In genomic region chr19:45577111-45577905, GRCh38 we compare ENCODE assay signal across 8 cellular contexts.
A peak's percentile ranks its signal among the peaks of the same experiment; 100 is the strongest.
DNase-seq lines count a peak whose midpoint lies in the region; ATAC-seq and TF ChIP-seq lines count a peak whose summit lies in the region.

No MANE protein-coding gene starts in this region.

- no peaks in the 10 kb centered on the region for H3K36me3 ChIP-seq in muscle layer of colon (ENCODE audit: insufficient read depth, low read length)

- no peak overlapping the region for H3K4me3 ChIP-seq in AG09309 (ENCODE audit: control insufficient read depth, low read depth, low read length)
- no peak overlapping the region for H3K4me3 ChIP-seq in muscle layer of colon (ENCODE audit: low read depth in 1 of 2, low read length in 2 of 2)

- TF ChIP-seq CTCF in AG09309 (IDR thresholded peaks at IDR 0.05; ENCODE audit: control insufficient read depth, insufficient read depth, low read depth, low read length, missing control alignments), result no peak

- no peak overlapping the region for H3K9ac ChIP-seq in muscle layer of colon (ENCODE audit: low read length)

- no peak for ATAC-seq in GM21528 (IDR thresholded peaks at IDR 0.05; ENCODE audit: low FRiP score, unreplicated experiment)

- peak overlapping the region; percentile 96 for H3K27ac ChIP-seq in epithelial cell of prostate
- H3K27ac ChIP-seq in muscle layer of colon (ENCODE audit: low read depth, low read length), result peak overlapping the region; percentile 75

- no peaks in the 10 kb centered on the region for H3K9me3 ChIP-seq in muscle layer of colon (ENCODE audit: low read length)

- H3K4me1 ChIP-seq in muscle layer of colon (ENCODE audit: insufficient read depth, low read length), result peaks cover 18% of the 10 kb centered on the region

- peak; percentile 58 for DNase-seq in AG09309 (ENCODE audit: low read depth)
- DNase-seq in NCI-H226, result peak; percentile 97
- DNase-seq in epithelial cell of prostate (ENCODE audit: low read depth, low spot score), result peak; percentile 91
- no peak for DNase-seq in activated CD4-positive, alpha-beta T cell treated with anti-CD3 and anti-CD28 coated beads for 4 hours
- DNase-seq in SKM-1 (lab: John Stamatoyannopoulos, UW; ENCODE audit: unreplicated experiment), result no peak
- no peak for DNase-seq in NCI-H187 (lab: John Stamatoyannopoulos, UW)

- H3K27me3 ChIP-seq in muscle layer of colon (ENCODE audit: control insufficient read depth in 1 of 2, insufficient read depth in 2 of 2, low read length in 2 of 2), result no peaks in the 10 kb centered on the region

Comparison
In these comparisons a context has a peak if more than half of its experiments do, and no peak if none do; other contexts are left out.
1. DNase-seq: peak in AG09309 (single experiment), NCI-H226 (single experiment) and epithelial cell of prostate (single experiment); none in activated CD4-positive, alpha-beta T cell treated with anti-CD3 and anti-CD28 coated beads for 4 hours (0 of 2), SKM-1 (single experiment) and NCI-H187 (0 of 2).